1 cellular context compared by ENCODE assay signal in genomic region chr9:130636648-130637020, GRCh38.
TF ChIP-seq lines count a peak whose summit lies in the region.

No MANE protein-coding gene starts in this region.

TF ChIP-seq in IMR-90, 13 proteins besides CTCF, POLR2A, EP300 and RAD21 (continued from another document):
- no peak for TF ChIP-seq ELK1 (IDR thresholded peaks at IDR 0.05; ENCODE audit: borderline replicate concordance, low read depth, low read length)
